Comparison of ENCODE assay signal across 8 cellular contexts in genomic region chr2:169694113-169694893, GRCh38. TPM values are rescaled to one million over a fixed set of nuclear protein-coding genes. Genes with fewer than 3 reads are reported as not detected.
DNase-seq lines count a peak whose midpoint lies in the region; ATAC-seq and TF ChIP-seq lines count a peak whose summit lies in the region.

A gene with protein sequence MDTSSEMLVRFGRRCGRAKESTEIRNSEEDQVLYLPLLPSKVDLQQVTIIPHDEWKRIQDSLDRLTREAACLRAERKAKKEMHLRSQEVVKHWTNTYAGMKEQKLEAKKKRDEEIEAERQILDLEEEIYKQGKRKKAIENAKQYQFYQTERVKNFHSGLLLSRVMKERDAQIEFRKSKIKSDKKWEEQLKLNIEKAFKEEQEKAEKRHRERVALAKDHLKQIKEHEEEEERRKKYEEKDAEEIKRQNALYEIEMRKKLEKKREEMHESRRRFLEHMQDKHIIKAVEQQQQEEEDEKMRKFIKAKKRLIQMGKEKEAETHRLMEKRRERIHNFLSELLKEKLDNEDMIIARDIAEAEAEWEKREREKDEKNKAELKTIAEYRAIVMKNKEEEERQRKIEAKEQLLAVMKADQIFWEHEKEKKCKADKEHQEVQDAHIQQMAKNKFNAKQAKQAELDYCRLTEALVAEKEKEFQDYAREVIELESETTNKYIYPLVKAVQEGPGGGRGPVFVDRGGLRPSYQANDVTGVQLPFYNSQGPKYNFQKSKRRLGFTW (minus strand): TSS chr2:169694405. CDS start chr2:169694327, 78 bp downstream.
A gene with protein sequence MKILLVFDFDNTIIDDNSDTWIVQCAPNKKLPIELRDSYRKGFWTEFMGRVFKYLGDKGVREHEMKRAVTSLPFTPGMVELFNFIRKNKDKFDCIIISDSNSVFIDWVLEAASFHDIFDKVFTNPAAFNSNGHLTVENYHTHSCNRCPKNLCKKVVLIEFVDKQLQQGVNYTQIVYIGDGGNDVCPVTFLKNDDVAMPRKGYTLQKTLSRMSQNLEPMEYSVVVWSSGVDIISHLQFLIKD (plus strand): TSS chr2:169694469. CDS start chr2:169700972, 6,503 bp downstream.

- peak; percentile 99 for ATAC-seq in GM21786 (IDR thresholded peaks at IDR 0.05; ENCODE audit: unreplicated experiment)
- peak; percentile 99 for ATAC-seq in Panc1
- ATAC-seq in activated T-cell treated with anti-CD3 and anti-CD28 coated beads, Interleukin-2, amount 50 U/mL, for 72 hours (replicated peaks in 1 of 2): peak; percentile 100

- peaks cover 23% of the 10 kb centered on the region for H3K27me3 Mint-ChIP-seq in activated T-cell treated with anti-CD3 and anti-CD28 coated beads, Interleukin-2, amount 50 U/mL, for 72 hours (ENCODE audit: low read depth)

- H3K27me3 ChIP-seq in KMS-11 (ENCODE audit: insufficient read depth, low read depth) (no peaks in the 10 kb centered on the region), Panc1 (ENCODE audit: control insufficient read depth, insufficient read depth, low read length) (no peaks in the 10 kb centered on the region), esophagus squamous epithelium (no peaks in the 10 kb centered on the region), muscle layer of duodenum (ENCODE audit: low read depth, low read length) (no peaks in the 10 kb centered on the region)

- in situ Hi-C loops in Panc1 (cut with HindIII; ENCODE audit: low pct_unique_long_range_greater_than_20kb, low sequenced_read_pairs): no loop called here

- BruUV-seq in Panc1 (replicated peaks; lab: Mats Ljungman, UMichigan): TSS peak; percentile 81

- CTCF ChIA-PET in Panc1 (lab: Charles Lee): no interaction called here

- H3K9me3 Mint-ChIP-seq in activated T-cell treated with anti-CD3 and anti-CD28 coated beads, Interleukin-2, amount 50 U/mL, for 72 hours: peaks cover 2% of the 10 kb centered on the region in 2 donors

- H3K4me1 Mint-ChIP-seq in activated T-cell treated with anti-CD3 and anti-CD28 coated beads, Interleukin-2, amount 50 U/mL, for 72 hours (ENCODE audit: low read depth): peaks cover 33% of the 10 kb centered on the region

- H3K4me3 ChIP-seq in KMS-11 (IDR thresholded peaks at IDR 0.05; ENCODE audit: insufficient read depth, low read depth, low read length): peak within 1 kb of the TSS; percentile 82
- peak within 1 kb of the TSS; percentile 73 to 89 for H3K4me3 ChIP-seq in Panc1 (ENCODE audit: low read depth in 2 of 2, low read length in 2 of 2)
- H3K4me3 ChIP-seq in esophagus squamous epithelium: peak within 1 kb of the TSS; percentile 67 to 87 (median 72)
- peak within 1 kb of the TSS; percentile 95 to 96 for H3K4me3 ChIP-seq in muscle layer of duodenum (ENCODE audit: low read depth in 1 of 2, low read length in 2 of 2)

- H3K27ac ChIP-seq in KMS-11: peak within 1 kb of the TSS; percentile 61
- H3K27ac ChIP-seq in Panc1 (ENCODE audit: low read length): peak within 1 kb of the TSS; percentile 89
- peak within 1 kb of the TSS; percentile 86 to 90 (median 87) for H3K27ac ChIP-seq in esophagus squamous epithelium
- peak within 1 kb of the TSS; percentile 90 for H3K27ac ChIP-seq in muscle layer of duodenum (ENCODE audit: low read length)

- TF ChIP-seq CTCF in KMS-11 (conservative IDR thresholded peaks at IDR 0.05; ENCODE audit: low read depth, low read length): no peak
- no peak for TF ChIP-seq CTCF in Panc1 (IDR thresholded peaks at IDR 0.05)
- peak in 1 of 6 experiments; percentile 13 for TF ChIP-seq CTCF in esophagus squamous epithelium (IDR thresholded peaks at IDR 0.05)

- peak within 1 kb of the TSS; percentile 68 for H3K27ac Mint-ChIP-seq in activated T-cell treated with anti-CD3 and anti-CD28 coated beads, Interleukin-2, amount 50 U/mL, for 72 hours

- H3K9me3 ChIP-seq in Panc1 (ENCODE audit: control insufficient read depth, insufficient read depth, low read depth, low read length) (peaks cover 5% of the 10 kb centered on the region; the same call in 1 of the 2 replicates), esophagus squamous epithelium (no peaks in the 10 kb centered on the region), muscle layer of duodenum (ENCODE audit: control insufficient read depth in 1 of 2, low read length in 2 of 2) (no peaks in the 10 kb centered on the region)

- intact Hi-C loops in Panc1 (cut with micrococcal nuclease; ENCODE audit: unreplicated experiment) (no loop called here), esophagus squamous epithelium (cut with DNase I) (no loop called here)

- TF ChIP-seq POLR2A in esophagus squamous epithelium (IDR thresholded peaks at IDR 0.05): peak in 3 of 4 donors; percentile 71 to 90 (median 81)

- DNase-seq in DMS79 treated with DMSO at 0.1 percent for 48 hours (lab: John Stamatoyannopoulos, UW) (peak; percentile 79), Panc1 (ENCODE audit: low read depth, low spot score) (peak; percentile 67), esophagus squamous epithelium (lab: John Stamatoyannopoulos, UW) (peak; percentile 91)
- DNase-seq in activated T-cell treated with anti-CD3 and anti-CD28 coated beads, Interleukin-2, amount 50 U/mL, for 72 hours: peak; percentile 99
- peak; percentile 99 for DNase-seq in stimulated activated CD8-positive, alpha-beta memory T cell treated with anti-CD3 and anti-CD28 coated beads, Interleukin-7, amount 100 ng/mL, for 24 hours (ENCODE audit: low read depth)

- H3K36me3 Mint-ChIP-seq in activated T-cell treated with anti-CD3 and anti-CD28 coated beads, Interleukin-2, amount 50 U/mL, for 72 hours (ENCODE audit: insufficient read depth in 2 of 2): peaks cover 7 to 15% of the 10 kb centered on the region in 2 donors

- POLR2A ChIA-PET in Panc1 (lab: Charles Lee): interaction anchor here (0.6 kb wide), 2 partner anchors 38 to 65 kb away, joined by 4 to 5 read pairs; no protein-coding TSS in a partner anchor

- peak within 1 kb of the TSS; percentile 81 for H3K9ac ChIP-seq in KMS-11

- H4K20me1 ChIP-seq in KMS-11 (ENCODE audit: insufficient read depth): no peaks in the 10 kb centered on the region

- H3K36me3 ChIP-seq in KMS-11 (ENCODE audit: insufficient read depth): no peaks in the 10 kb centered on the region
- no peaks in the 10 kb centered on the region; the same call in none of the 2 replicates for H3K36me3 ChIP-seq in Panc1 (ENCODE audit: control insufficient read depth, insufficient read depth, low read length)
- H3K36me3 ChIP-seq in esophagus squamous epithelium: peaks cover 0 to 11% (median 0%) of the 10 kb centered on the region in 3 donors
- H3K36me3 ChIP-seq in muscle layer of duodenum (ENCODE audit: control insufficient read depth in 1 of 2, insufficient read depth in 2 of 2, low read length in 2 of 2): peaks cover 0 to 5% of the 10 kb centered on the region in 2 donors

- H3K4me1 ChIP-seq in KMS-11 (ENCODE audit: low read depth, poor library complexity, severe bottlenecking): peaks cover 13% of the 10 kb centered on the region
- H3K4me1 ChIP-seq in Panc1 (ENCODE audit: control insufficient read depth, insufficient read depth, low read length): peaks cover 11% of the 10 kb centered on the region
- H3K4me1 ChIP-seq in esophagus squamous epithelium: peaks cover 4 to 23% (median 4%) of the 10 kb centered on the region in 3 donors
- peaks cover 0 to 7% of the 10 kb centered on the region in 2 donors for H3K4me1 ChIP-seq in muscle layer of duodenum (ENCODE audit: control insufficient read depth in 1 of 2, insufficient read depth in 2 of 2, low read length in 2 of 2)

- 0% methylated on average over 8 to 23 of the region's 63 CpGs for WGBS in esophagus squamous epithelium, 2 donors

- peak within 1 kb of the TSS; percentile 86 for H2AFZ ChIP-seq in KMS-11 (ENCODE audit: low read depth)

- peak within 1 kb of the TSS; percentile 100 for H3K4me2 ChIP-seq in KMS-11

- peak within 1 kb of the TSS; percentile 94 to 98 for H3K4me3 Mint-ChIP-seq in activated T-cell treated with anti-CD3 and anti-CD28 coated beads, Interleukin-2, amount 50 U/mL, for 72 hours

- H3K79me2 ChIP-seq in KMS-11 (ENCODE audit: insufficient read depth, low read depth): 0 out of 2 replicates have a peak, but pooled peaks cover 6% of the 10 kb centered on the region

RNA-seq across cellular contexts. Expression of the first gene that starts in this region (rescaled TPM):
- total RNA-seq in Panc1 (2021; ENCODE audit: unreplicated experiment) (0.23 TPM), esophagus squamous epithelium (not detected)
- 0.27 TPM for polyA plus RNA-seq in Panc1 (2012; ENCODE audit: insufficient read length)
- total RNA-seq in activated T-cell treated with anti-CD3 and anti-CD28 coated beads, Interleukin-2, amount 50 U/mL, for 72 hours: under 1 TPM in 1 of 2 donors, not detected in 1; 0.22 TPM

RNA-seq across cellular contexts. Expression of the second gene that starts in this region (rescaled TPM):
- total RNA-seq in Panc1 (2021; ENCODE audit: unreplicated experiment) (6.2 TPM), esophagus squamous epithelium (1 to 10 TPM; 1.9 to 4.6 (median 3.3) TPM)
- 4.0 TPM for polyA plus RNA-seq in Panc1 (2012; ENCODE audit: insufficient read length)
- 1 to 10 TPM; 3.4 to 4.4 TPM for total RNA-seq in activated T-cell treated with anti-CD3 and anti-CD28 coated beads, Interleukin-2, amount 50 U/mL, for 72 hours

Comparison
In these comparisons a context has a peak if more than half of its experiments do, and no peak if none do; other contexts are left out.
1. Peak in every context shown above with its lines: DNase-seq, ATAC-seq, H3K4me3 ChIP-seq and H3K27ac ChIP-seq.